ENCODE assay signal across 8 cellular contexts in genomic region chr5:111072949-111073682, GRCh38. TPM values are rescaled to one million over a fixed set of nuclear protein-coding genes. Genes with fewer than 3 reads are reported as not detected.
DNase-seq lines count a peak whose midpoint lies in the region; ATAC-seq, FAIRE-seq and TF ChIP-seq lines count a peak whose summit lies in the region.

No MANE protein-coding gene starts in this region.

- H2AFZ ChIP-seq in astrocyte (ENCODE audit: low read depth, low read length) (peak overlapping the region; percentile 94), smooth muscle cell (ENCODE audit: low read depth) (peak overlapping the region; percentile 95)

- WGBS in smooth muscle cell (ENCODE audit: low lambda C conversion rate): under 1% methylated on average over 43 of the region's 44 CpGs

- no peak for TF ChIP-seq CTCF in astrocyte (IDR thresholded peaks at IDR 0.05; ENCODE audit: insufficient read depth, low read depth, low read length)
- TF ChIP-seq CTCF in smooth muscle cell (IDR thresholded peaks at IDR 0.05; ENCODE audit: borderline replicate concordance, insufficient read depth, poor library complexity, severe bottlenecking): no peak

- H3K9me3 ChIP-seq in BLaER1: no peaks in the 10 kb centered on the region
- H3K9me3 ChIP-seq in astrocyte (ENCODE audit: insufficient read depth, low read depth, low read length): no peaks in the 10 kb centered on the region
- H3K9me3 ChIP-seq in iPS-18a (ENCODE audit: control insufficient read depth, low read depth, low read length): no peaks in the 10 kb centered on the region
- H3K9me3 ChIP-seq in smooth muscle cell (replicated peaks; ENCODE audit: low read depth): no peaks in the 10 kb centered on the region

- ATAC-seq in GM21381 (IDR thresholded peaks at IDR 0.05; ENCODE audit: unreplicated experiment): peak; percentile 79

- no peaks in the 10 kb centered on the region for H3K4me1 Mint-ChIP-seq in astrocyte (ENCODE audit: low read depth, unreplicated experiment)

- H3K36me3 ChIP-seq in BLaER1: no peaks in the 10 kb centered on the region
- no peaks in the 10 kb centered on the region for H3K36me3 ChIP-seq in astrocyte (ENCODE audit: insufficient read depth, low read length)
- no peaks in the 10 kb centered on the region for H3K36me3 ChIP-seq in iPS-18a (ENCODE audit: control insufficient read depth, low read depth, low read length)
- H3K36me3 ChIP-seq in smooth muscle cell (ENCODE audit: low read depth): no peaks in the 10 kb centered on the region

- peak overlapping the region; percentile 66 for H3K4me3 ChIP-seq in BLaER1
- peak overlapping the region; percentile 78 for H3K4me3 ChIP-seq in astrocyte (ENCODE audit: insufficient read depth, low read depth, low read length)
- peak overlapping the region; percentile 83 for H3K4me3 ChIP-seq in iPS-18a (ENCODE audit: low read length)
- peak overlapping the region; percentile 63 for H3K4me3 ChIP-seq in smooth muscle cell

- DNase-seq in HUDEP-2 (lab: John Stamatoyannopoulos, UW; ENCODE audit: unreplicated experiment in 76 of 76) (peak in 72 of 76 experiments; percentile 9 to 83 (median 62)), T-helper 1 cell (peak; percentile 18 to 46 (median 22)), astrocyte (ENCODE audit: low read depth) (peak; percentile 14), smooth muscle cell (lab: John Stamatoyannopoulos, UW; ENCODE audit: unreplicated experiment) (peak; percentile 18), SKM-1 treated with dmso at 0.1 percent for 144 hours (lab: John Stamatoyannopoulos, UW; ENCODE audit: unreplicated experiment) (no peak)

- H4K20me1 ChIP-seq in BLaER1: no peaks in the 10 kb centered on the region
- H4K20me1 ChIP-seq in astrocyte (ENCODE audit: insufficient read depth, low read length): no peaks in the 10 kb centered on the region
- H4K20me1 ChIP-seq in smooth muscle cell (ENCODE audit: low read depth): no peaks in the 10 kb centered on the region

- peak overlapping the region; percentile 87 for H3K4me3 Mint-ChIP-seq in astrocyte (ENCODE audit: unreplicated experiment)

- H3K36me3 Mint-ChIP-seq in astrocyte (ENCODE audit: low read depth, unreplicated experiment): no peaks in the 10 kb centered on the region

- H3F3A ChIP-seq in smooth muscle cell (ENCODE audit: low read depth): peaks cover 4% of the 10 kb centered on the region

- H3K27ac ChIP-seq in BLaER1 (no peak overlapping the region), astrocyte (ENCODE audit: low read depth, low read length) (no peak overlapping the region), iPS-18a (ENCODE audit: low read length) (no peak overlapping the region), smooth muscle cell (ENCODE audit: low read depth) (no peak overlapping the region)

- FAIRE-seq in astrocyte (lab: Jason Lieb, UNC): no peak

- H3K4me2 ChIP-seq in BLaER1 (peak overlapping the region; percentile 76), astrocyte (ENCODE audit: low read length) (peak overlapping the region; percentile 99), smooth muscle cell (peak overlapping the region; percentile 93)

- H3K9ac ChIP-seq in BLaER1: peak overlapping the region; percentile 8; the same call in 1 of the 2 replicates
- H3K9ac ChIP-seq in astrocyte (ENCODE audit: low read length): peak overlapping the region; percentile 84
- H3K9ac ChIP-seq in iPS-18a (ENCODE audit: low read length): peak overlapping the region; percentile 29
- H3K9ac ChIP-seq in smooth muscle cell (ENCODE audit: low read depth): peak overlapping the region; percentile 6

- H3K79me2 ChIP-seq in astrocyte (ENCODE audit: insufficient read depth, low read length) (peaks cover 3% of the 10 kb centered on the region), smooth muscle cell (ENCODE audit: low read depth) (no peaks in the 10 kb centered on the region)

- peaks cover 66% of the 10 kb centered on the region for H3K27me3 Mint-ChIP-seq in astrocyte (ENCODE audit: low read depth, unreplicated experiment)

- H3K27ac Mint-ChIP-seq in astrocyte (ENCODE audit: unreplicated experiment): peak overlapping the region; percentile 90

- H3K4me1 ChIP-seq in BLaER1 (peaks cover 15% of the 10 kb centered on the region), astrocyte (ENCODE audit: insufficient read depth, low read length) (peaks cover 32% of the 10 kb centered on the region), iPS-18a (ENCODE audit: control insufficient read depth, low read depth, low read length) (peaks cover 5% of the 10 kb centered on the region), smooth muscle cell (ENCODE audit: low read depth) (peaks cover 7% of the 10 kb centered on the region)

- H3K27me3 ChIP-seq in BLaER1: no peaks in the 10 kb centered on the region
- H3K27me3 ChIP-seq in astrocyte (ENCODE audit: insufficient read depth, low read length): no peaks in the 10 kb centered on the region
- H3K27me3 ChIP-seq in iPS-18a (ENCODE audit: control insufficient read depth, insufficient read depth, low read length): peaks cover 73% of the 10 kb centered on the region
- peaks cover 60% of the 10 kb centered on the region for H3K27me3 ChIP-seq in smooth muscle cell (ENCODE audit: low read depth)

- H3K9me3 Mint-ChIP-seq in astrocyte (ENCODE audit: unreplicated experiment): no peaks in the 10 kb centered on the region

RNA-seq across cellular contexts. Expression of gene TSLP, which starts 1.6 kb away (rescaled TPM):
- total RNA-seq in astrocyte (0.14 and 0.43 TPM in 2 replicates), smooth muscle cell (1.4 and 1.8 TPM in 2 replicates)
- polyA plus RNA-seq in smooth muscle cell: 1.2 and 3.0 TPM in 2 replicates

RNA-seq across cellular contexts. Expression of gene WDR36, which starts 19.0 kb away (rescaled TPM):
- 30.8 and 33.4 TPM in 2 replicates for total RNA-seq in astrocyte
- total RNA-seq in smooth muscle cell: 45.3 and 55.0 TPM in 2 replicates
- 10.8 and 12.7 TPM in 2 replicates for polyA plus RNA-seq in smooth muscle cell

Comparison
In these comparisons a context has a peak if more than half of its experiments do, and no peak if none do; other contexts are left out.
1. H3K9ac ChIP-seq: peak in every context shown above with its lines; median percentile 84 in astrocyte; 29 in iPS-18a; 8 in BLaER1; 6 in smooth muscle cell.